Comparison of ENCODE assay signal across 1 cellular context in genomic region chr18:24426398-24427294, GRCh38.
TF ChIP-seq lines count a peak whose summit lies in the region.

Gene IMPACT, plus strand, starts transcription at chr18:24426670. Its CDS starts 87 bp downstream, at chr18:24426757.

TF ChIP-seq in GM12878, 131 proteins besides CTCF, POLR2A, EP300 and RAD21 (continued from another document):
- TF ChIP-seq YY1 (IDR thresholded peaks at IDR 0.05; ENCODE audit: low read depth, low read length): 0 out of 2 replicates have a peak, but pooled peaks have one; percentile 12
- no peak for TF ChIP-seq RFX5 (IDR thresholded peaks at IDR 0.05; ENCODE audit: low read depth, low read length)
- no peak for TF ChIP-seq JUNB (IDR thresholded peaks at IDR 0.05)
- TF ChIP-seq HSF1 (IDR thresholded peaks at IDR 0.05; ENCODE audit: low read depth, low read length): no peak
- no peak for TF ChIP-seq CHD2 (IDR thresholded peaks at IDR 0.05; ENCODE audit: borderline replicate concordance, low read depth, low read length)
- no peak for TF ChIP-seq CEBPZ (IDR thresholded peaks at IDR 0.05; ENCODE audit: low read depth, low read length)
- TF ChIP-seq ZNF24 (IDR thresholded peaks at IDR 0.05): no peak
- TF ChIP-seq MEF2A (IDR thresholded peaks at IDR 0.05; ENCODE audit: insufficient read depth, low read depth, low read length): no peak
- TF ChIP-seq EGR1 (IDR thresholded peaks at IDR 0.05; ENCODE audit: borderline replicate concordance in 1 of 2, low read depth in 2 of 2, low read length in 2 of 2): peak; percentile 26 to 68; a peak in 2 of 3 replicates
- no peak for TF ChIP-seq KAT2A (conservative IDR thresholded peaks at IDR 0.05; ENCODE audit: control insufficient read depth, low read depth, low read length)
- no peak for TF ChIP-seq ZBTB33 (IDR thresholded peaks at IDR 0.05)
- no peak for TF ChIP-seq REST (IDR thresholded peaks at IDR 0.05; ENCODE audit: low read depth, low read length)
- TF ChIP-seq NR2C2 (IDR thresholded peaks at IDR 0.05; ENCODE audit: borderline replicate concordance, control insufficient read depth, insufficient read length, low read depth): peak; percentile 83
- TF ChIP-seq E2F8 (IDR thresholded peaks at IDR 0.05; ENCODE audit: low read depth, partially characterized antibody): no peak
- no peak for TF ChIP-seq NFIC (IDR thresholded peaks at IDR 0.05; ENCODE audit: low read depth, low read length)
TF ChIP-seq in GM12878: peak in this region for 10.
